ENCODE assay signal across 19 cellular contexts in genomic region chr9:135448570-135449180, GRCh38. TPM values are rescaled to one million over a fixed set of nuclear protein-coding genes. Genes with fewer than 3 reads are reported as not detected.
DNase-seq lines count a peak whose midpoint lies in the region; ATAC-seq and TF ChIP-seq lines count a peak whose summit lies in the region.
"Had no signal": no experiment of that assay in that cellular context is flagged by ENCODE, and none has a peak within 500 bp of the region (broad histone marks: within the 10 kb centered on the region; RNA-seq: fewer than 3 reads in every experiment).

No MANE protein-coding gene starts in this region.

- H3K36me3 ChIP-seq in osteoblast (ENCODE audit: insufficient read depth, low read length) = no peaks in the 10 kb centered on the region
- H3K36me3 ChIP-seq: BLaER1 had no signal

- no peak overlapping the region for H3K4me2 ChIP-seq in osteoblast (ENCODE audit: insufficient read depth, low read length)
- H3K4me2 ChIP-seq: BLaER1 had no signal

- H3K27ac ChIP-seq in osteoblast (ENCODE audit: low read depth, low read length) = no peak overlapping the region
- H3K27ac ChIP-seq: 22Rv1, BLaER1, parathyroid adenoma had no signal

- peak overlapping the region; percentile 41 for H2AFZ ChIP-seq in osteoblast (ENCODE audit: low read length)
- H2AFZ ChIP-seq: parathyroid adenoma had no signal

- no peak overlapping the region for H3K4me3 ChIP-seq in fibroblast of pulmonary artery (replicated peaks; ENCODE audit: low read depth, low read length)
- H3K4me3 ChIP-seq in osteoblast (ENCODE audit: insufficient read depth, low read length) = no peak overlapping the region
- H3K4me3 ChIP-seq: BLaER1, lung had no signal

- ATAC-seq in GM18517 (IDR thresholded peaks at IDR 0.05; ENCODE audit: unreplicated experiment) (no peak), HG03342 (IDR thresholded peaks at IDR 0.05; ENCODE audit: unreplicated experiment) (no peak), HG02642 (IDR thresholded peaks at IDR 0.05; ENCODE audit: poor library complexity, unreplicated experiment) (no peak)
- ATAC-seq: effector memory CD8-positive, alpha-beta T cell; stimulated activated naive CD8-positive, alpha-beta T cell treated with anti-CD3 and anti-CD28 coated beads, Interleukin-15, Interleukin-2, amounts not matched to agents 100 U/mL and 50 U/mL, for 24 hours had no signal

- peaks cover 4% of the 10 kb centered on the region for H3K27me3 ChIP-seq in osteoblast (ENCODE audit: insufficient read depth, low read length)
- H3K27me3 ChIP-seq: BLaER1 had no signal

- DNase-seq in DMS 273 (lab: John Stamatoyannopoulos, UW; ENCODE audit: unreplicated experiment) (peak; percentile 24), DMS 273 treated with DMSO at 0.1 percent for 48 hours (lab: John Stamatoyannopoulos, UW) (no peak), OCI-M1 (lab: John Stamatoyannopoulos, UW) (peak; percentile 14), fibroblast of pulmonary artery (ENCODE audit: low read depth) (peak; percentile 20), osteoblast (ENCODE audit: insufficient read length, low spot score, missing footprints) (peak; percentile 68)
- DNase-seq: activated T-cell treated with anti-CD3 and anti-CD28 coated beads, Interleukin-2, amount 50 U/mL, for 48 hours; effector memory CD8-positive, alpha-beta T cell; HFFc6; Karpas-422; NCI-H1048; stimulated activated naive CD8-positive, alpha-beta T cell treated with anti-CD3 and anti-CD28 coated beads, Interleukin-15, Interleukin-2, amounts not matched to agents 100 U/mL and 50 U/mL, for 24 hours; T-helper 9 cell had no signal

- no peaks in the 10 kb centered on the region for H3K4me1 ChIP-seq in osteoblast (ENCODE audit: insufficient read depth, low read length)
- H3K4me1 ChIP-seq: BLaER1, parathyroid adenoma had no signal

- H3K79me2 ChIP-seq in osteoblast (ENCODE audit: insufficient read depth, low read length) = no peaks in the 10 kb centered on the region
- H3K79me2 ChIP-seq: parathyroid adenoma had no signal

- TF ChIP-seq CTCF in fibroblast of pulmonary artery (IDR thresholded peaks at IDR 0.05; ENCODE audit: low read length, missing control alignments) (no peak), osteoblast (IDR thresholded peaks at IDR 0.05; ENCODE audit: extremely low read depth, low read depth, low read length) (no peak)

- H4K20me1 ChIP-seq in osteoblast (ENCODE audit: insufficient read depth, low read length) = no peaks in the 10 kb centered on the region
- H4K20me1 ChIP-seq: BLaER1 had no signal

- H3K9me3 ChIP-seq in osteoblast (ENCODE audit: low read depth, low read length) = no peaks in the 10 kb centered on the region
- H3K9me3 ChIP-seq: BLaER1 had no signal

RNA-seq across cellular contexts. Expression of gene PPP1R26, which starts 30.9 kb away (rescaled TPM):
- 9.4 and 10.5 TPM in 2 replicates for total RNA-seq in osteoblast

RNA-seq across cellular contexts. Expression of gene MRPS2, which starts 51.8 kb away (rescaled TPM):
- 13.0 and 18.3 TPM in 2 replicates for total RNA-seq in osteoblast
